Comparison of ENCODE assay signal across 23 cellular contexts in genomic region chr4:71476240-71476639, GRCh38.
DNase-seq lines count a peak whose midpoint lies in the region; ATAC-seq and TF ChIP-seq lines count a peak whose summit lies in the region.
"Had no signal": no experiment of that assay in that cellular context is flagged by ENCODE, and none has a peak within 500 bp of the region (broad histone marks: within the 10 kb centered on the region; RNA-seq: fewer than 3 reads in every experiment).

No MANE protein-coding gene starts in this region.

- no peak overlapping the region; the same call in 1 of the 2 replicates for H3K18ac ChIP-seq in IMR-90 (ENCODE audit: low read depth, low read length)

- peaks cover 40% of the 10 kb centered on the region for H3K4me1 Mint-ChIP-seq in osteocyte (ENCODE audit: unreplicated experiment)
- H3K4me1 Mint-ChIP-seq: CD14-positive monocyte; CD4-positive, alpha-beta memory T cell; CD4-positive, CD25-positive, alpha-beta regulatory T cell; CD8-positive, alpha-beta memory T cell had no signal

- H3K9me1 ChIP-seq in IMR-90 (ENCODE audit: insufficient read depth, low read length) = peaks cover 8% of the 10 kb centered on the region

- intact Hi-C loops in IMR-90 (cut with micrococcal nuclease) = no loop called here

- H4K5ac ChIP-seq in IMR-90 (ENCODE audit: low read depth, low read length) = no peak overlapping the region

- H3K79me1 ChIP-seq in IMR-90 (ENCODE audit: low read depth in 1 of 2, low read length in 2 of 2) = peaks cover 2 to 29% of the 10 kb centered on the region in 2 experiments; a peak in 2 of 4 replicates

- peaks cover 3% of the 10 kb centered on the region for H3K9me3 Mint-ChIP-seq in osteocyte (ENCODE audit: unreplicated experiment)
- H3K9me3 Mint-ChIP-seq: CD4-positive, alpha-beta memory T cell; CD8-positive, alpha-beta memory T cell had no signal

- peak overlapping the region in 1 of 2 experiments; percentile 48; a peak in 1 of 4 replicates for H4K8ac ChIP-seq in IMR-90 (ENCODE audit: low read depth in 2 of 2, low read length in 2 of 2)

- no peak overlapping the region for H2AK9ac ChIP-seq in IMR-90 (replicated peaks; ENCODE audit: low read depth, low read length, poor library complexity)

- H3K36me3 ChIP-seq in IMR-90 (ENCODE audit: control insufficient read depth, insufficient read depth, low read length) = peaks cover 12% of the 10 kb centered on the region
- H3K36me3 ChIP-seq: BE2C, BLaER1 had no signal

- no peak overlapping the region for H3K9ac ChIP-seq in IMR-90 (ENCODE audit: low read depth, low read length)
- H3K9ac ChIP-seq: BLaER1 had no signal

- CTCF ChIA-PET in IMR-90 (lab: Yijun Ruan, JAX) (no interaction called here), RWPE1 (lab: Yijun Ruan, JAX) (no interaction called here)

- H3K27me3 Mint-ChIP-seq in osteocyte (ENCODE audit: unreplicated experiment) = no peaks in the 10 kb centered on the region
- H3K27me3 Mint-ChIP-seq: CD4-positive, CD25-positive, alpha-beta regulatory T cell; CD8-positive, alpha-beta memory T cell had no signal

- no peak for TF ChIP-seq POLR2A in IMR-90 (IDR thresholded peaks at IDR 0.05; ENCODE audit: low read depth, low read length)

- no peak overlapping the region for H3K4ac ChIP-seq in IMR-90 (ENCODE audit: low read depth, low read length)

- H2BK120ac ChIP-seq in IMR-90 (ENCODE audit: low read depth, low read length) = 0 out of 2 replicates have a peak overlapping the region, but pooled peaks have one; percentile 19

- in situ Hi-C loops in IMR-90 (cut with MboI; ENCODE audit: low sequenced_read_pairs) = no loop called here

- H3K56ac ChIP-seq in IMR-90 (ENCODE audit: extremely low read depth, insufficient read depth, low read length) = no peak overlapping the region

- H3K9me3 ChIP-seq in IMR-90 (ENCODE audit: control insufficient read depth, insufficient read depth, low read length) = no peaks in the 10 kb centered on the region
- H3K9me3 ChIP-seq: BE2C, BLaER1 had no signal

- no peak overlapping the region for H3K4me3 Mint-ChIP-seq in osteocyte (ENCODE audit: unreplicated experiment)
- H3K4me3 Mint-ChIP-seq: CD14-positive monocyte; CD4-positive, alpha-beta memory T cell; CD4-positive, CD25-positive, alpha-beta regulatory T cell; CD8-positive, alpha-beta memory T cell had no signal

- H3K4me2 ChIP-seq in IMR-90 (ENCODE audit: low read depth, low read length) = no peak overlapping the region
- H3K4me2 ChIP-seq: BLaER1 had no signal

- H3K4me1 ChIP-seq in IMR-90 (ENCODE audit: control insufficient read depth, insufficient read depth, low read length) = peaks cover 6% of the 10 kb centered on the region
- H3K4me1 ChIP-seq: BE2C, BLaER1 had no signal

- 0 out of 2 replicates have a peak, but pooled peaks have one; percentile 15 for ATAC-seq in IMR-90 (ENCODE audit: low read depth)
- ATAC-seq: GM12878 had no signal

- dilution Hi-C loops in IMR-90 (cut with HindIII; ENCODE audit: low sequenced_read_pairs, unreplicated experiment) = no loop called here

- H2AK5ac ChIP-seq in IMR-90 (ENCODE audit: low read depth, low read length) = no peak overlapping the region; the same call in 1 of the 2 replicates

- H3K36me3 Mint-ChIP-seq in osteocyte (ENCODE audit: unreplicated experiment) = peaks cover 16% of the 10 kb centered on the region
- H3K36me3 Mint-ChIP-seq: CD14-positive monocyte; CD4-positive, alpha-beta memory T cell; CD4-positive, CD25-positive, alpha-beta regulatory T cell had no signal

- DNase-seq in IMR-90 = peak; percentile 36
- no peak for DNase-seq in osteocyte (ENCODE audit: extremely low spot score, unreplicated experiment)
- DNase-seq in activated CD4-positive, alpha-beta T cell treated with anti-CD3 and anti-CD28 coated beads, Interleukin-2, amount 50 U/mL, for 4 hours = no peak
- DNase-seq in RWPE1 (ENCODE audit: low spot score) = no peak
- DNase-seq in HUDEP-2 (lab: John Stamatoyannopoulos, UW; ENCODE audit: unreplicated experiment in 76 of 76) = no peak
- DNase-seq: 8988T; ACHN; BE2C; C1 segment of cervical spinal cord; CD4-positive, alpha-beta memory T cell; CD4-positive, CD25-positive, alpha-beta regulatory T cell; CD8-positive, alpha-beta memory T cell; COR-L47; DMS153; DMS53; DMS79; DND-41; EL; GDM1 had no signal

- H3K27ac ChIP-seq in IMR-90 (ENCODE audit: insufficient read depth, low read length) (no peak overlapping the region), VCaP (peak overlapping the region; percentile 46), RWPE1 (no peak overlapping the region)
- H3K27ac ChIP-seq: BLaER1 had no signal

- no peak overlapping the region for H3K4me3 ChIP-seq in IMR-90 (ENCODE audit: insufficient read depth, low read depth, low read length)
- H3K4me3 ChIP-seq: BLaER1, GM12878 had no signal

- H2AFZ ChIP-seq in IMR-90 (replicated peaks; ENCODE audit: low read length, poor library complexity) = no peak overlapping the region

- H3K23ac ChIP-seq in IMR-90 (ENCODE audit: low read depth, low read length) = no peak overlapping the region

- TF ChIP-seq RAD21 in IMR-90 (IDR thresholded peaks at IDR 0.05; ENCODE audit: low read length) = no peak

- H3K14ac ChIP-seq in IMR-90 (replicated peaks; ENCODE audit: low read depth, low read length) = no peak overlapping the region

- no peaks in the 10 kb centered on the region for H3K27me3 ChIP-seq in IMR-90 (ENCODE audit: control insufficient read depth, insufficient read depth, low read length)
- H3K27me3 ChIP-seq: BE2C, BLaER1 had no signal

- H4K20me1 ChIP-seq in IMR-90 (ENCODE audit: insufficient read depth, low read length) = no peaks in the 10 kb centered on the region
- H4K20me1 ChIP-seq: BLaER1 had no signal

- no TSS peak for BruUV-seq in IMR-90 (replicated peaks; lab: Mats Ljungman, UMichigan)

- TF ChIP-seq CTCF in IMR-90 (conservative IDR thresholded peaks at IDR 0.05; ENCODE audit: low read depth, low read length) = no peak
- TF ChIP-seq CTCF in VCaP (conservative IDR thresholded peaks at IDR 0.05) = no peak
- TF ChIP-seq CTCF in osteocyte (IDR thresholded peaks at IDR 0.05) = no peak
- no peak for TF ChIP-seq CTCF in RWPE1 (conservative IDR thresholded peaks at IDR 0.05; ENCODE audit: low read depth)

- POLR2A ChIA-PET in IMR-90 (lab: Charles Lee; ENCODE audit: unreplicated experiment) (no interaction called here), RWPE1 (lab: Yijun Ruan, JAX; ENCODE audit: low non-redundant PET) (no interaction called here)

- no CpG with 5 or more reads among the region's 3 CpGs for WGBS in IMR-90 (ENCODE audit: extremely low coverage in 2 of 2, insufficient read length in 1 of 2), 2 experiments

- no peak overlapping the region for H4K91ac ChIP-seq in IMR-90 (ENCODE audit: insufficient read depth, low read depth, low read length)

- no peak overlapping the region for H2BK20ac ChIP-seq in IMR-90 (ENCODE audit: low read depth, low read length)

- H2BK15ac ChIP-seq in IMR-90 (ENCODE audit: low read depth, low read length) = no peak overlapping the region

- H2BK5ac ChIP-seq in IMR-90 (ENCODE audit: low read depth, low read length, poor library complexity, severe bottlenecking) = no peak overlapping the region

- H3K27ac Mint-ChIP-seq in osteocyte (ENCODE audit: unreplicated experiment) = peak overlapping the region; percentile 42
- H3K27ac Mint-ChIP-seq: CD14-positive monocyte; CD4-positive, alpha-beta memory T cell; CD4-positive, CD25-positive, alpha-beta regulatory T cell; CD8-positive, alpha-beta memory T cell had no signal

TF ChIP-seq in IMR-90, 13 proteins besides CTCF, POLR2A, EP300 and RAD21:
- no peak for TF ChIP-seq MAZ (IDR thresholded peaks at IDR 0.05; ENCODE audit: borderline replicate concordance, low read depth, low read length)
TF ChIP-seq in IMR-90: peak in this region for 0.
